ENCODE assay signal across 13 cellular contexts in genomic region chr5:176888016-176888864, GRCh38. TPM values are rescaled to one million over a fixed set of nuclear protein-coding genes. Genes with fewer than 3 reads are reported as not detected.
"Had no signal": no experiment of that assay in that cellular context is flagged by ENCODE, and none has a peak within 500 bp of the region (broad histone marks: within the 10 kb centered on the region; RNA-seq: fewer than 3 reads in every experiment).

No MANE protein-coding gene starts in this region.

- H3K27ac ChIP-seq: body of pancreas, ovary, stomach had no signal

- H3K9me3 Mint-ChIP-seq: activated B cell treated with CpG ODN at 0.5 μM for 24 hours; activated CD4-positive, alpha-beta T cell treated with anti-CD3 and anti-CD28 coated beads, Interleukin-2, amount 10 ng/mL, durations not matched to agents 24 days and 14 days; activated naive CD4-positive, alpha-beta T cell treated with anti-CD3 and anti-CD28 coated beads, Interleukin-2, amount 10 ng/mL, durations not matched to agents 7 days and 5 days; endodermal cell; immature natural killer cell; nephron had no signal

- ATAC-seq: body of pancreas had no signal

- H3K36me3 ChIP-seq: ovary, stomach had no signal

- H3K4me1 Mint-ChIP-seq: activated B cell treated with CpG ODN at 0.5 μM for 24 hours, immature natural killer cell had no signal

- H3K27me3 ChIP-seq: body of pancreas, ovary had no signal

- H3K4me3 Mint-ChIP-seq: activated B cell treated with CpG ODN at 0.5 μM for 24 hours; activated CD4-positive, alpha-beta T cell treated with anti-CD3 and anti-CD28 coated beads, Interleukin-2, amount 10 ng/mL, durations not matched to agents 24 days and 14 days; activated naive CD4-positive, alpha-beta T cell treated with anti-CD3 and anti-CD28 coated beads, Interleukin-2, amount 10 ng/mL, durations not matched to agents 7 days and 5 days; endodermal cell; immature natural killer cell; nephron had no signal

- H3K9me3 ChIP-seq: body of pancreas, ovary, stomach had no signal

- DNase-seq: activated B cell treated with CpG ODN at 0.5 μM for 24 hours; activated CD4-positive, alpha-beta T cell treated with anti-CD3 and anti-CD28 coated beads, Interleukin-2, amount 10 ng/mL, durations not matched to agents 24 days and 14 days; activated naive CD4-positive, alpha-beta T cell treated with anti-CD3 and anti-CD28 coated beads, Interleukin-2, amount 10 ng/mL, durations not matched to agents 7 days and 5 days; amniotic stem cell; dermis blood vessel endothelial cell; endodermal cell; immature natural killer cell; ovary; stomach; T-helper 2 cell had no signal

- H3K4me1 ChIP-seq: body of pancreas, stomach had no signal

- H3K27ac Mint-ChIP-seq: activated B cell treated with CpG ODN at 0.5 μM for 24 hours; activated CD4-positive, alpha-beta T cell treated with anti-CD3 and anti-CD28 coated beads, Interleukin-2, amount 10 ng/mL, durations not matched to agents 24 days and 14 days; activated naive CD4-positive, alpha-beta T cell treated with anti-CD3 and anti-CD28 coated beads, Interleukin-2, amount 10 ng/mL, durations not matched to agents 7 days and 5 days; endodermal cell; immature natural killer cell; nephron had no signal

- H3K4me3 ChIP-seq: body of pancreas, ovary, stomach had no signal

- H3K36me3 Mint-ChIP-seq: activated naive CD4-positive, alpha-beta T cell treated with anti-CD3 and anti-CD28 coated beads, Interleukin-2, amount 10 ng/mL, durations not matched to agents 7 days and 5 days; immature natural killer cell had no signal

RNA-seq across cellular contexts. Expression of gene HK3, which starts 10.9 kb away (rescaled TPM):
- total RNA-seq: dermis blood vessel endothelial cell, fibroblast of villous mesenchyme had no signal
